Comparison of ENCODE assay signal across 18 cellular contexts in genomic region chr7:55235115-55235514, GRCh38.
"Had no signal": no experiment of that assay in that cellular context is flagged by ENCODE, and none has a peak within 500 bp of the region (broad histone marks: within the 10 kb centered on the region; RNA-seq: fewer than 3 reads in every experiment).

No MANE protein-coding gene starts in this region.

- FAIRE-seq: colon, urothelium cell line had no signal

- H3K27me3 ChIP-seq: ovary, thyroid gland had no signal

- H3K4me1 ChIP-seq: esophagus squamous epithelium, suprapubic skin had no signal

- H3K9me3 ChIP-seq: esophagus squamous epithelium, ovary, suprapubic skin, thyroid gland had no signal

- H3K36me3 ChIP-seq: esophagus squamous epithelium, ovary, suprapubic skin, thyroid gland had no signal

- H3K4me2 ChIP-seq: smooth muscle cell had no signal

- H3K27ac ChIP-seq: esophagus squamous epithelium, ovary, suprapubic skin, thyroid gland had no signal

- H3K4me3 ChIP-seq: esophagus squamous epithelium, ovary, smooth muscle cell, suprapubic skin, thyroid gland had no signal

- ATAC-seq: left colon; naive thymus-derived CD8-positive, alpha-beta T cell; right cardiac atrium; stimulated activated effector memory CD8-positive, alpha-beta T cell treated with anti-CD3 and anti-CD28 coated beads, Interleukin-12 subunit alpha, Interleukin-12 subunit beta, amount 100 ng/mL, for 72 hours; stimulated activated naive CD8-positive, alpha-beta T cell treated with anti-CD3 and anti-CD28 coated beads, Interleukin-15, Interleukin-2, amounts not matched to agents 100 U/mL and 50 U/mL, for 24 hours had no signal

- DNase-seq: dermis blood vessel endothelial cell; esophagus squamous epithelium; foreskin fibroblast; left colon; mammary epithelial cell; naive thymus-derived CD8-positive, alpha-beta T cell; nucleus accumbens; ovary; right cardiac atrium; stimulated activated CD4-positive, alpha-beta T cell treated with anti-CD3 and anti-CD28 coated beads, Interleukin-2, amount 100 ng/mL, for 48 hours; stimulated activated CD8-positive, alpha-beta memory T cell treated with anti-CD3 and anti-CD28 coated beads, Interleukin-4, amount 100 ng/mL, for 48 hours; stimulated activated naive CD8-positive, alpha-beta T cell treated with anti-CD3 and anti-CD28 coated beads, Interleukin-15, Interleukin-2, amounts not matched to agents 100 U/mL and 50 U/mL, for 24 hours; thyroid gland had no signal
